8 cellular contexts compared by ENCODE assay signal in genomic region chr3:46948830-46949671, GRCh38. TPM values are rescaled to one million over a fixed set of nuclear protein-coding genes. Genes with fewer than 3 reads are reported as not detected.
DNase-seq lines count a peak whose midpoint lies in the region; ATAC-seq and TF ChIP-seq lines count a peak whose summit lies in the region.

No MANE protein-coding gene starts in this region.

- peak; percentile 13 for DNase-seq in stimulated activated CD4-positive, alpha-beta T cell treated with anti-CD3 and anti-CD28 coated beads, Interleukin-4, amount 100 ng/mL, for 24 hours
- DNase-seq in stimulated activated CD4-positive, alpha-beta T cell treated with anti-CD3 and anti-CD28 coated beads, Interleukin-12 subunit alpha, Interleukin-12 subunit beta, amount 100 ng/mL, for 4 hours: no peak
- peak; percentile 15 to 48 for DNase-seq in NOMO-1 (lab: John Stamatoyannopoulos, UW; ENCODE audit: unreplicated experiment in 2 of 2)
- no peak for DNase-seq in epithelial cell of prostate (ENCODE audit: low read depth, low spot score)
- DNase-seq in gastrocnemius medialis: no peak
- DNase-seq in NCI-H1417 (lab: John Stamatoyannopoulos, UW): no peak
- DNase-seq in HAP-1 (ENCODE audit: low spot score in 2 of 2): no peak

- no peaks in the 10 kb centered on the region for H3K27me3 ChIP-seq in gastrocnemius medialis
- no peaks in the 10 kb centered on the region for H3K27me3 ChIP-seq in HAP-1 (ENCODE audit: low read depth)

- H3K9me3 ChIP-seq in gastrocnemius medialis (no peaks in the 10 kb centered on the region), HAP-1 (no peaks in the 10 kb centered on the region)

- peak overlapping the region; percentile 89 for H3K27ac ChIP-seq in epithelial cell of prostate
- peak overlapping the region; percentile 86 to 91 (median 88) for H3K27ac ChIP-seq in gastrocnemius medialis

- H3K4me3 ChIP-seq in gastrocnemius medialis (no peak overlapping the region), HAP-1 (no peak overlapping the region)

- no peaks in the 10 kb centered on the region for H3K36me3 ChIP-seq in gastrocnemius medialis
- H3K36me3 ChIP-seq in HAP-1 (replicated peaks): peaks cover 16% of the 10 kb centered on the region

- TF ChIP-seq CTCF in gastrocnemius medialis (IDR thresholded peaks at IDR 0.05 in 4 of 5, conservative IDR thresholded peaks at IDR 0.05 in 1 of 5): no peak

- intact Hi-C loops in gastrocnemius medialis (cut with DNase I; ENCODE audit: low total_unique reads): loop anchor here (2.0 kb wide), 1 partner anchor 28 kb away; the partner anchor contains the start of gene CCDC12

- ATAC-seq in gastrocnemius medialis (no peak), HG02588 (IDR thresholded peaks at IDR 0.05; ENCODE audit: unreplicated experiment) (no peak)

- TF ChIP-seq POLR2A in gastrocnemius medialis (IDR thresholded peaks at IDR 0.05): no peak

- peaks cover 72 to 86% of the 10 kb centered on the region in 2 donors for H3K4me1 ChIP-seq in gastrocnemius medialis
- no peaks in the 10 kb centered on the region; the same call in 1 of the 2 replicates for H3K4me1 ChIP-seq in HAP-1

- in situ Hi-C loops in gastrocnemius medialis (cut with MboI; ENCODE audit: low sequenced_read_pairs in 4 of 4): no loop called here
- in situ Hi-C loops in HAP-1 (cut with MboI; ENCODE audit: low sequenced_read_pairs): no loop called here

RNA-seq across cellular contexts. Expression of gene CCDC12, which starts 27.5 kb away (rescaled TPM):
- 10 to 100 TPM; 24.6 to 32.0 (median 29.0) TPM for total RNA-seq in gastrocnemius medialis

RNA-seq across cellular contexts. Expression of gene NBEAL2, which starts 30.4 kb away (rescaled TPM):
- total RNA-seq in gastrocnemius medialis: 1 to 10 TPM; 4.1 to 8.7 (median 7.5) TPM

Comparison
In these comparisons a context has a peak if more than half of its experiments do, and no peak if none do; other contexts are left out.
1. DNase-seq: peak in stimulated activated CD4-positive, alpha-beta T cell treated with anti-CD3 and anti-CD28 coated beads, Interleukin-4, amount 100 ng/mL, for 24 hours (single experiment) and NOMO-1 (2 of 2); none in stimulated activated CD4-positive, alpha-beta T cell treated with anti-CD3 and anti-CD28 coated beads, Interleukin-12 subunit alpha, Interleukin-12 subunit beta, amount 100 ng/mL, for 4 hours (single experiment), epithelial cell of prostate (single experiment), gastrocnemius medialis (0 of 2), NCI-H1417 (0 of 3) and HAP-1 (0 of 2).